In the genomic region with DNA sequence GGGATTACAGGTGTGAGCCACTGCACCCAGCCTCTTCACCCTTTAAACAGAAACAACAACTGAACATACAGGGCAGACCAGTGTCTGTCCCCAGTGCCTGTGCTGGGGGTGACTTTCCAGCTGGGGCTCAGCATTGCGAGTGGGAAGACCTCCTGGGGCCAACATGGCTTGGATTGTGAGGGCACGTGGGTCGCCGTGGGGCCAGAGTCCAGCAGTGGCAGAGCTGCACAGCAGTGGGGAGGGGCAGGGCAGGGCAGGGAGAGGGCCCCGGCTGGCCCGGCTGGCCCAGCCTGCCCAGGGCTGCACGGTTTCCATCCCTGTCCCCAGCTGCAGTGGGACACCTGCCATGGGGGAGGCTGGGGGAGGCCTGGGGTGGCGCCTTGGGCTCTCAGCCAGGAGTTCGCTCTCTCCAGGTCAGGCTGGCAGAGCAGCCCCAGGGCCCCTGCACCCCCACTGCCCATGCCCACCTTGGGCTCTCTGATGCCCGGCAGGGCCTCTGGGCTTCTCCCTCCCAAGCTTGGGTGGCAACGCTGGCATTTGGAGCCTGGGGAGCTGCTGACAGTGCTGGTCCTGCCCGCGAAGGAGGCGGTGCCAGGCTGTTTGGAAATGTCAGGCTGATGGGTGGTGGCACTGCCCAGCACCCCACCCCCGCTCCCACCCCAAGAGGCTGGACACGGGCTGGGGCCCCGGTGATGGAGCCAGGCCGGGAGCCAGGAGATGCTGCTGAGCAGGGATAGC, we compare ENCODE assay signal across 2 cellular contexts.
A peak's percentile ranks its signal among the peaks of the same experiment; 100 is the strongest.
TF ChIP-seq lines count a peak whose summit lies in the region.

No MANE protein-coding gene starts in this region.

TF ChIP-seq in K562, 482 proteins besides CTCF, POLR2A, EP300 and RAD21:
- TF ChIP-seq SPI1 (IDR thresholded peaks at IDR 0.05; ENCODE audit: borderline replicate concordance, low read depth, low read length) (no peak), THRAP3 (IDR thresholded peaks at IDR 0.05; ENCODE audit: borderline replicate concordance) (no peak), ZBED1 (IDR thresholded peaks at IDR 0.05) (0 out of 2 replicates have a peak, but pooled peaks have one; percentile 16), RBFOX2 (IDR thresholded peaks at IDR 0.05; ENCODE audit: low read depth, low read length) (0 out of 2 replicates have a peak, but pooled peaks have one; percentile 27), FOS (IDR thresholded peaks at IDR 0.05; ENCODE audit: extremely low read depth, insufficient read length) (no peak), ATF2 (CRISPR knock-in tag; IDR thresholded peaks at IDR 0.05) (peak; percentile 39; the same call in 1 of the 2 replicates), SMARCB1 (IDR thresholded peaks at IDR 0.05; ENCODE audit: insufficient read length, low read depth) (no peak), MED1 (CRISPR knock-in tag; IDR thresholded peaks at IDR 0.05; ENCODE audit: borderline replicate concordance) (peak; percentile 21; the same call in 1 of the 2 replicates), PHF21A (IDR thresholded peaks at IDR 0.05; ENCODE audit: borderline replicate concordance, low read depth) (no peak), NR3C1 (CRISPR knock-in tag; IDR thresholded peaks at IDR 0.05) (0 out of 2 replicates have a peak, but pooled peaks have one; percentile 69), HNRNPL (IDR thresholded peaks at IDR 0.05; ENCODE audit: low read depth, low read length) (peak; percentile 75; the same call in 1 of the 2 replicates), GABPB1 (CRISPR knock-in tag; IDR thresholded peaks at IDR 0.05) (peak; percentile 13; the same call in 1 of the 2 replicates), E2F4 (CRISPR knock-in tag; IDR thresholded peaks at IDR 0.05; ENCODE audit: low read depth) (0 out of 2 replicates have a peak, but pooled peaks have one; percentile 46), MYBL2 (IDR thresholded peaks at IDR 0.05; ENCODE audit: low read depth) (no peak), MYBL2 (CRISPR knock-in tag; IDR thresholded peaks at IDR 0.05; ENCODE audit: borderline replicate concordance) (0 out of 2 replicates have a peak, but pooled peaks have one; percentile 16), ELF1 (tag; IDR thresholded peaks at IDR 0.05) (no peak), ZNF740 (CRISPR knock-in tag; IDR thresholded peaks at IDR 0.05) (peak; percentile 54; the same call in 1 of the 2 replicates), ZNF740 (tag; IDR thresholded peaks at IDR 0.05) (no peak), ZZZ3 (IDR thresholded peaks at IDR 0.05) (no peak), ZNF707 (CRISPR knock-in tag; conservative IDR thresholded peaks at IDR 0.05) (no peak)
- TF ChIP-seq, protein P1, sequence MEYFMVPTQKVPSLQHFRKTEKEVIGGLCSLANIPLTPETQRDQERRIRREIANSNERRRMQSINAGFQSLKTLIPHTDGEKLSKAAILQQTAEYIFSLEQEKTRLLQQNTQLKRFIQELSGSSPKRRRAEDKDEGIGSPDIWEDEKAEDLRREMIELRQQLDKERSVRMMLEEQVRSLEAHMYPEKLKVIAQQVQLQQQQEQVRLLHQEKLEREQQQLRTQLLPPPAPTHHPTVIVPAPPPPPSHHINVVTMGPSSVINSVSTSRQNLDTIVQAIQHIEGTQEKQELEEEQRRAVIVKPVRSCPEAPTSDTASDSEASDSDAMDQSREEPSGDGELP (CRISPR knock-in tag; IDR thresholded peaks at IDR 0.05; ENCODE audit: borderline replicate concordance), result peak; percentile 42; the same call in 1 of the 2 replicates
- TF ChIP-seq, protein P2, sequence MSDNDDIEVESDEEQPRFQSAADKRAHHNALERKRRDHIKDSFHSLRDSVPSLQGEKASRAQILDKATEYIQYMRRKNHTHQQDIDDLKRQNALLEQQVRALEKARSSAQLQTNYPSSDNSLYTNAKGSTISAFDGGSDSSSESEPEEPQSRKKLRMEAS (CRISPR knock-in tag; IDR thresholded peaks at IDR 0.05), result 0 out of 2 replicates have a peak, but pooled peaks have one; percentile 1

TF ChIP-seq in liver, 16 proteins besides CTCF, POLR2A, EP300 and RAD21:
- TF ChIP-seq, protein P3, sequence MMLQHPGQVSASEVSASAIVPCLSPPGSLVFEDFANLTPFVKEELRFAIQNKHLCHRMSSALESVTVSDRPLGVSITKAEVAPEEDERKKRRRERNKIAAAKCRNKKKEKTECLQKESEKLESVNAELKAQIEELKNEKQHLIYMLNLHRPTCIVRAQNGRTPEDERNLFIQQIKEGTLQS (IDR thresholded peaks at IDR 0.05), result no peak
- no peak for TF ChIP-seq GABPA (IDR thresholded peaks at IDR 0.05 in 1 of 2, conservative IDR thresholded peaks at IDR 0.05 in 1 of 2)
- peak; percentile 64 to 82 for TF ChIP-seq HNF4A (conservative IDR thresholded peaks at IDR 0.05)
- TF ChIP-seq, protein P4, sequence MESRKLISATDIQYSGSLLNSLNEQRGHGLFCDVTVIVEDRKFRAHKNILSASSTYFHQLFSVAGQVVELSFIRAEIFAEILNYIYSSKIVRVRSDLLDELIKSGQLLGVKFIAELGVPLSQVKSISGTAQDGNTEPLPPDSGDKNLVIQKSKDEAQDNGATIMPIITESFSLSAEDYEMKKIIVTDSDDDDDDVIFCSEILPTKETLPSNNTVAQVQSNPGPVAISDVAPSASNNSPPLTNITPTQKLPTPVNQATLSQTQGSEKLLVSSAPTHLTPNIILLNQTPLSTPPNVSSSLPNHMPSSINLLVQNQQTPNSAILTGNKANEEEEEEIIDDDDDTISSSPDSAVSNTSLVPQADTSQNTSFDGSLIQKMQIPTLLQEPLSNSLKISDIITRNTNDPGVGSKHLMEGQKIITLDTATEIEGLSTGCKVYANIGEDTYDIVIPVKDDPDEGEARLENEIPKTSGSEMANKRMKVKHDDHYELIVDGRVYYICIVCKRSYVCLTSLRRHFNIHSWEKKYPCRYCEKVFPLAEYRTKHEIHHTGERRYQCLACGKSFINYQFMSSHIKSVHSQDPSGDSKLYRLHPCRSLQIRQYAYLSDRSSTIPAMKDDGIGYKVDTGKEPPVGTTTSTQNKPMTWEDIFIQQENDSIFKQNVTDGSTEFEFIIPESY (IDR thresholded peaks at IDR 0.05), result no peak
- TF ChIP-seq, protein P2 (IDR thresholded peaks at IDR 0.05), result no peak
- no peak for TF ChIP-seq FOXA2 (IDR thresholded peaks at IDR 0.05)
- TF ChIP-seq HNF4G (IDR thresholded peaks at IDR 0.05), result peak; percentile 42
- TF ChIP-seq RXRA (IDR thresholded peaks at IDR 0.05), result peak in 1 of 2 donors; percentile 6
- no peak for TF ChIP-seq TAF1 (conservative IDR thresholded peaks at IDR 0.05)
- TF ChIP-seq EGR1 (IDR thresholded peaks at IDR 0.05; ENCODE audit: low read depth in 2 of 2), result no peak
- TF ChIP-seq, protein P5, sequence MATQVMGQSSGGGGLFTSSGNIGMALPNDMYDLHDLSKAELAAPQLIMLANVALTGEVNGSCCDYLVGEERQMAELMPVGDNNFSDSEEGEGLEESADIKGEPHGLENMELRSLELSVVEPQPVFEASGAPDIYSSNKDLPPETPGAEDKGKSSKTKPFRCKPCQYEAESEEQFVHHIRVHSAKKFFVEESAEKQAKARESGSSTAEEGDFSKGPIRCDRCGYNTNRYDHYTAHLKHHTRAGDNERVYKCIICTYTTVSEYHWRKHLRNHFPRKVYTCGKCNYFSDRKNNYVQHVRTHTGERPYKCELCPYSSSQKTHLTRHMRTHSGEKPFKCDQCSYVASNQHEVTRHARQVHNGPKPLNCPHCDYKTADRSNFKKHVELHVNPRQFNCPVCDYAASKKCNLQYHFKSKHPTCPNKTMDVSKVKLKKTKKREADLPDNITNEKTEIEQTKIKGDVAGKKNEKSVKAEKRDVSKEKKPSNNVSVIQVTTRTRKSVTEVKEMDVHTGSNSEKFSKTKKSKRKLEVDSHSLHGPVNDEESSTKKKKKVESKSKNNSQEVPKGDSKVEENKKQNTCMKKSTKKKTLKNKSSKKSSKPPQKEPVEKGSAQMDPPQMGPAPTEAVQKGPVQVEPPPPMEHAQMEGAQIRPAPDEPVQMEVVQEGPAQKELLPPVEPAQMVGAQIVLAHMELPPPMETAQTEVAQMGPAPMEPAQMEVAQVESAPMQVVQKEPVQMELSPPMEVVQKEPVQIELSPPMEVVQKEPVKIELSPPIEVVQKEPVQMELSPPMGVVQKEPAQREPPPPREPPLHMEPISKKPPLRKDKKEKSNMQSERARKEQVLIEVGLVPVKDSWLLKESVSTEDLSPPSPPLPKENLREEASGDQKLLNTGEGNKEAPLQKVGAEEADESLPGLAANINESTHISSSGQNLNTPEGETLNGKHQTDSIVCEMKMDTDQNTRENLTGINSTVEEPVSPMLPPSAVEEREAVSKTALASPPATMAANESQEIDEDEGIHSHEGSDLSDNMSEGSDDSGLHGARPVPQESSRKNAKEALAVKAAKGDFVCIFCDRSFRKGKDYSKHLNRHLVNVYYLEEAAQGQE (IDR thresholded peaks at IDR 0.05), result no peak
- no peak for TF ChIP-seq YY1 (IDR thresholded peaks at IDR 0.05)
- TF ChIP-seq NR2F2 (IDR thresholded peaks at IDR 0.05), result no peak
- no peak for TF ChIP-seq JUND (IDR thresholded peaks at IDR 0.05)
- TF ChIP-seq SP1 (IDR thresholded peaks at IDR 0.05), result peak; percentile 87
- TF ChIP-seq FOXA1 (IDR thresholded peaks at IDR 0.05), result no peak
